In the genomic region with DNA sequence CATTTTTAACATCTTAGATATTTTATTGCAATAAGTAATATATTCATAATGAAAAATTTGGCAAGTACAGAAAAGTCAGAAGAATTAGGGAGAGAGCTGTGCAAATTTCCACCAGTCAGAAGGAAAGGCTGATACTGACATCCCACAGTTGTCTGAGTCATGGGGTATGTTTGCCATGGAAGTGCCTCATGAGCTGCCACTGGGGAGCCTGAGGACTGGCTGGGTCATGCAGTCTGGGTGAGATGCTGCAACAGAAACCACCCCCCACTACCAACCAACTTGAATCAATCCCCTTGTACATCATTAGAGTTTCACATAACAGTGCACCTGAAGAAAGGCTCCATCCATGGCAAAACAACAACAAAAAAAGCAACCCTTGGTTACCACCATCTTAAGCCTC, we compare ENCODE assay signal across 18 cellular contexts. TPM values are rescaled to one million over a fixed set of nuclear protein-coding genes. Genes with fewer than 3 reads are reported as not detected.
DNase-seq lines count a peak whose midpoint lies in the region; ATAC-seq and TF ChIP-seq lines count a peak whose summit lies in the region.
"Had no signal": no experiment of that assay in that cellular context is flagged by ENCODE, and none has a peak within 500 bp of the region (broad histone marks: within the 10 kb centered on the region; RNA-seq: fewer than 3 reads in every experiment).

No MANE protein-coding gene starts in this region.

- no peaks in the 10 kb centered on the region for H3K79me2 ChIP-seq in mammary epithelial cell (ENCODE audit: insufficient read depth, low read length)
- H3K79me2 ChIP-seq: parathyroid adenoma had no signal

- H4K20me1 ChIP-seq in mammary epithelial cell (ENCODE audit: insufficient read depth, low read length): no peaks in the 10 kb centered on the region

- BruUV-seq in mammary epithelial cell (replicated peaks; lab: Mats Ljungman, UMichigan) (no TSS peak), MCF 10A (replicated peaks; lab: Mats Ljungman, UMichigan) (no TSS peak)

- peak; percentile 72 for DNase-seq in mammary epithelial cell
- no peak for DNase-seq in MCF 10A (ENCODE audit: unreplicated experiment)
- peak; percentile 29 for DNase-seq in NCI-H226
- peak; percentile 60 for DNase-seq in epithelial cell of prostate (ENCODE audit: low read depth, low spot score)
- no peak for DNase-seq in HuH-7 (ENCODE audit: low spot score)
- no peak for DNase-seq in DMS 273 treated with DMSO at 0.1 percent for 48 hours (lab: John Stamatoyannopoulos, UW)
- DNase-seq: activated CD4-positive, CD25-positive, alpha-beta regulatory T cell treated with anti-CD3 and anti-CD28 coated beads, Interleukin-2, amount 50 U/mL, for 72 hours; activated effector memory CD4-positive, alpha-beta T cell treated with anti-CD3 and anti-CD28 coated beads, Interleukin-2, amount 50 U/mL, for 16 hours; DMS53; heart left ventricle; left cardiac atrium; PC-9 had no signal

- H3K4me3 ChIP-seq in mammary epithelial cell (replicated peaks in 1 of 3; ENCODE audit: insufficient read depth in 1 of 3, low read depth in 2 of 3, low read length in 3 of 3): no peak overlapping the region
- H3K4me3 ChIP-seq: heart left ventricle, PC-9 had no signal

- no peaks in the 10 kb centered on the region for H3K9me3 Mint-ChIP-seq in MCF 10A (ENCODE audit: unreplicated experiment)
- H3K9me3 Mint-ChIP-seq in stimulated activated naive CD8-positive, alpha-beta T cell treated with anti-CD3 and anti-CD28 coated beads, Interleukin-15, Interleukin-2, amounts not matched to agents 100 ng/mL and 50 ng/mL, for 24 hours: no peaks in the 10 kb centered on the region
- H3K9me3 Mint-ChIP-seq: type B pancreatic cell had no signal

- H3K27ac Mint-ChIP-seq in MCF 10A (ENCODE audit: low read depth, unreplicated experiment): no peak overlapping the region
- peak overlapping the region; percentile 59 for H3K27ac Mint-ChIP-seq in stimulated activated naive CD8-positive, alpha-beta T cell treated with anti-CD3 and anti-CD28 coated beads, Interleukin-15, Interleukin-2, amounts not matched to agents 100 ng/mL and 50 ng/mL, for 24 hours
- H3K27ac Mint-ChIP-seq: type B pancreatic cell had no signal

- peaks cover 16% of the 10 kb centered on the region for H3K4me1 ChIP-seq in mammary epithelial cell (ENCODE audit: insufficient read depth, low read length)

- dilution Hi-C loops in mammary epithelial cell (cut with HindIII; ENCODE audit: low sequenced_read_pairs): no loop called here

- H3K9me3 ChIP-seq in mammary epithelial cell (replicated peaks; ENCODE audit: insufficient read depth, low read length): no peaks in the 10 kb centered on the region
- H3K9me3 ChIP-seq: heart left ventricle had no signal

- H3K4me3 Mint-ChIP-seq in MCF 10A (ENCODE audit: unreplicated experiment): no peak overlapping the region
- no peak overlapping the region for H3K4me3 Mint-ChIP-seq in stimulated activated naive CD8-positive, alpha-beta T cell treated with anti-CD3 and anti-CD28 coated beads, Interleukin-15, Interleukin-2, amounts not matched to agents 100 ng/mL and 50 ng/mL, for 24 hours
- H3K4me3 Mint-ChIP-seq: type B pancreatic cell had no signal

- in situ Hi-C loops in mammary epithelial cell (cut with MboI; ENCODE audit: low sequenced_read_pairs in 2 of 2): loop anchor here in 1 of 2 donors (10.0 kb wide), 1 partner anchor 272 kb away; no protein-coding TSS in a partner anchor

- TF ChIP-seq CTCF in mammary epithelial cell (conservative IDR thresholded peaks at IDR 0.05 in 1 of 2, IDR thresholded peaks at IDR 0.05 in 1 of 2; ENCODE audit: extremely low read depth in 1 of 2, insufficient read depth in 1 of 2, low read depth in 1 of 2, low read length in 2 of 2) (no peak), MCF 10A (IDR thresholded peaks at IDR 0.05; ENCODE audit: unreplicated experiment) (no peak)

- H3K27ac ChIP-seq in mammary epithelial cell (ENCODE audit: insufficient read depth, low read depth, low read length) (no peak overlapping the region), epithelial cell of prostate (no peak overlapping the region)
- H3K27ac ChIP-seq: heart left ventricle, parathyroid adenoma, PC-9 had no signal

- H3K4me1 Mint-ChIP-seq in MCF 10A (ENCODE audit: insufficient read depth, unreplicated experiment): peaks cover 8% of the 10 kb centered on the region
- H3K4me1 Mint-ChIP-seq in stimulated activated naive CD8-positive, alpha-beta T cell treated with anti-CD3 and anti-CD28 coated beads, Interleukin-15, Interleukin-2, amounts not matched to agents 100 ng/mL and 50 ng/mL, for 24 hours (ENCODE audit: low read depth): peaks cover 45% of the 10 kb centered on the region

- POLR2A ChIA-PET in MCF 10A (lab: Yijun Ruan, JAX): interaction anchor here (1.0 to 8.1 kb wide), 3 partner anchors 213 to 386 kb away, joined by 3 to 84 read pairs (median 4); no protein-coding TSS in a partner anchor

- CTCF ChIA-PET in mammary epithelial cell (lab: Charles Lee; ENCODE audit: low non-redundant PET): no interaction called here
- CTCF ChIA-PET in MCF 10A (lab: Yijun Ruan, JAX): interaction anchor here (0.6 to 7.7 kb wide), 19 partner anchors 11 to 742 kb away, joined by 3 to 53 read pairs (median 7); no protein-coding TSS in a partner anchor

- H3K4me2 ChIP-seq in mammary epithelial cell (ENCODE audit: insufficient read depth, low read depth, low read length): no peak overlapping the region
- H3K4me2 ChIP-seq: PC-9 had no signal

- no peak overlapping the region for H2AFZ ChIP-seq in mammary epithelial cell (ENCODE audit: low read depth, low read length)
- H2AFZ ChIP-seq: parathyroid adenoma, PC-9 had no signal

- intact Hi-C loops in mammary epithelial cell (cut with micrococcal nuclease): no loop called here
- intact Hi-C loops in MCF 10A (cut with micrococcal nuclease): loop anchor here (5.0 to 10.0 kb wide), 4 partner anchors 384 to 872 kb away; a partner anchor contains a TSS

- H3K36me3 ChIP-seq in mammary epithelial cell (ENCODE audit: insufficient read depth, low read length): no peaks in the 10 kb centered on the region
- H3K36me3 ChIP-seq: heart left ventricle had no signal

- peaks cover 1% of the 10 kb centered on the region for H3K27me3 ChIP-seq in mammary epithelial cell (ENCODE audit: insufficient read depth, low read length)
- H3K27me3 ChIP-seq: heart left ventricle had no signal

- peaks cover 7% of the 10 kb centered on the region for H3K36me3 Mint-ChIP-seq in MCF 10A (ENCODE audit: insufficient read depth, unreplicated experiment)
- H3K36me3 Mint-ChIP-seq in stimulated activated naive CD8-positive, alpha-beta T cell treated with anti-CD3 and anti-CD28 coated beads, Interleukin-15, Interleukin-2, amounts not matched to agents 100 ng/mL and 50 ng/mL, for 24 hours (ENCODE audit: low read depth): no peaks in the 10 kb centered on the region
- H3K36me3 Mint-ChIP-seq: type B pancreatic cell had no signal

- H3K27me3 Mint-ChIP-seq in MCF 10A (ENCODE audit: insufficient read depth, unreplicated experiment): no peaks in the 10 kb centered on the region
- H3K27me3 Mint-ChIP-seq in stimulated activated naive CD8-positive, alpha-beta T cell treated with anti-CD3 and anti-CD28 coated beads, Interleukin-15, Interleukin-2, amounts not matched to agents 100 ng/mL and 50 ng/mL, for 24 hours: no peaks in the 10 kb centered on the region

- H3K9ac ChIP-seq in mammary epithelial cell (ENCODE audit: insufficient read depth, low read length): no peak overlapping the region
- H3K9ac ChIP-seq: parathyroid adenoma had no signal

- ATAC-seq in GM18868 (IDR thresholded peaks at IDR 0.05; ENCODE audit: unreplicated experiment): no peak
- ATAC-seq: heart left ventricle had no signal

RNA-seq across cellular contexts. Expression of a gene that starts 45.2 kb away (rescaled TPM):
- under 1 TPM in 1 of 2 donors, not detected in 1; 0.33 TPM for total RNA-seq in mammary epithelial cell
- polyA plus RNA-seq in mammary epithelial cell: 0.01 TPM
- not detected for polyA minus RNA-seq in mammary epithelial cell
- total RNA-seq in MCF 10A (2022): not detected in 2 replicates
- total RNA-seq: HT-29, NCI-H460, PC-9 had no signal

Comparison
In these comparisons a context has a peak if more than half of its experiments do, and no peak if none do; other contexts are left out.
1. DNase-seq: peak in mammary epithelial cell (single experiment), NCI-H226 (single experiment) and epithelial cell of prostate (single experiment); none in MCF 10A (single experiment), HuH-7 (single experiment) and DMS 273 treated with DMSO at 0.1 percent for 48 hours (single experiment).